In genomic region chr1:178091986-178092745, GRCh38 we compare ENCODE assay signal across 1 cellular context.
TF ChIP-seq lines count a peak whose summit lies in the region.

No MANE protein-coding gene starts in this region.

TF ChIP-seq in GM23338, 12 proteins besides CTCF, POLR2A, EP300 and RAD21 (continued from another document):
- TF ChIP-seq, protein P1, sequence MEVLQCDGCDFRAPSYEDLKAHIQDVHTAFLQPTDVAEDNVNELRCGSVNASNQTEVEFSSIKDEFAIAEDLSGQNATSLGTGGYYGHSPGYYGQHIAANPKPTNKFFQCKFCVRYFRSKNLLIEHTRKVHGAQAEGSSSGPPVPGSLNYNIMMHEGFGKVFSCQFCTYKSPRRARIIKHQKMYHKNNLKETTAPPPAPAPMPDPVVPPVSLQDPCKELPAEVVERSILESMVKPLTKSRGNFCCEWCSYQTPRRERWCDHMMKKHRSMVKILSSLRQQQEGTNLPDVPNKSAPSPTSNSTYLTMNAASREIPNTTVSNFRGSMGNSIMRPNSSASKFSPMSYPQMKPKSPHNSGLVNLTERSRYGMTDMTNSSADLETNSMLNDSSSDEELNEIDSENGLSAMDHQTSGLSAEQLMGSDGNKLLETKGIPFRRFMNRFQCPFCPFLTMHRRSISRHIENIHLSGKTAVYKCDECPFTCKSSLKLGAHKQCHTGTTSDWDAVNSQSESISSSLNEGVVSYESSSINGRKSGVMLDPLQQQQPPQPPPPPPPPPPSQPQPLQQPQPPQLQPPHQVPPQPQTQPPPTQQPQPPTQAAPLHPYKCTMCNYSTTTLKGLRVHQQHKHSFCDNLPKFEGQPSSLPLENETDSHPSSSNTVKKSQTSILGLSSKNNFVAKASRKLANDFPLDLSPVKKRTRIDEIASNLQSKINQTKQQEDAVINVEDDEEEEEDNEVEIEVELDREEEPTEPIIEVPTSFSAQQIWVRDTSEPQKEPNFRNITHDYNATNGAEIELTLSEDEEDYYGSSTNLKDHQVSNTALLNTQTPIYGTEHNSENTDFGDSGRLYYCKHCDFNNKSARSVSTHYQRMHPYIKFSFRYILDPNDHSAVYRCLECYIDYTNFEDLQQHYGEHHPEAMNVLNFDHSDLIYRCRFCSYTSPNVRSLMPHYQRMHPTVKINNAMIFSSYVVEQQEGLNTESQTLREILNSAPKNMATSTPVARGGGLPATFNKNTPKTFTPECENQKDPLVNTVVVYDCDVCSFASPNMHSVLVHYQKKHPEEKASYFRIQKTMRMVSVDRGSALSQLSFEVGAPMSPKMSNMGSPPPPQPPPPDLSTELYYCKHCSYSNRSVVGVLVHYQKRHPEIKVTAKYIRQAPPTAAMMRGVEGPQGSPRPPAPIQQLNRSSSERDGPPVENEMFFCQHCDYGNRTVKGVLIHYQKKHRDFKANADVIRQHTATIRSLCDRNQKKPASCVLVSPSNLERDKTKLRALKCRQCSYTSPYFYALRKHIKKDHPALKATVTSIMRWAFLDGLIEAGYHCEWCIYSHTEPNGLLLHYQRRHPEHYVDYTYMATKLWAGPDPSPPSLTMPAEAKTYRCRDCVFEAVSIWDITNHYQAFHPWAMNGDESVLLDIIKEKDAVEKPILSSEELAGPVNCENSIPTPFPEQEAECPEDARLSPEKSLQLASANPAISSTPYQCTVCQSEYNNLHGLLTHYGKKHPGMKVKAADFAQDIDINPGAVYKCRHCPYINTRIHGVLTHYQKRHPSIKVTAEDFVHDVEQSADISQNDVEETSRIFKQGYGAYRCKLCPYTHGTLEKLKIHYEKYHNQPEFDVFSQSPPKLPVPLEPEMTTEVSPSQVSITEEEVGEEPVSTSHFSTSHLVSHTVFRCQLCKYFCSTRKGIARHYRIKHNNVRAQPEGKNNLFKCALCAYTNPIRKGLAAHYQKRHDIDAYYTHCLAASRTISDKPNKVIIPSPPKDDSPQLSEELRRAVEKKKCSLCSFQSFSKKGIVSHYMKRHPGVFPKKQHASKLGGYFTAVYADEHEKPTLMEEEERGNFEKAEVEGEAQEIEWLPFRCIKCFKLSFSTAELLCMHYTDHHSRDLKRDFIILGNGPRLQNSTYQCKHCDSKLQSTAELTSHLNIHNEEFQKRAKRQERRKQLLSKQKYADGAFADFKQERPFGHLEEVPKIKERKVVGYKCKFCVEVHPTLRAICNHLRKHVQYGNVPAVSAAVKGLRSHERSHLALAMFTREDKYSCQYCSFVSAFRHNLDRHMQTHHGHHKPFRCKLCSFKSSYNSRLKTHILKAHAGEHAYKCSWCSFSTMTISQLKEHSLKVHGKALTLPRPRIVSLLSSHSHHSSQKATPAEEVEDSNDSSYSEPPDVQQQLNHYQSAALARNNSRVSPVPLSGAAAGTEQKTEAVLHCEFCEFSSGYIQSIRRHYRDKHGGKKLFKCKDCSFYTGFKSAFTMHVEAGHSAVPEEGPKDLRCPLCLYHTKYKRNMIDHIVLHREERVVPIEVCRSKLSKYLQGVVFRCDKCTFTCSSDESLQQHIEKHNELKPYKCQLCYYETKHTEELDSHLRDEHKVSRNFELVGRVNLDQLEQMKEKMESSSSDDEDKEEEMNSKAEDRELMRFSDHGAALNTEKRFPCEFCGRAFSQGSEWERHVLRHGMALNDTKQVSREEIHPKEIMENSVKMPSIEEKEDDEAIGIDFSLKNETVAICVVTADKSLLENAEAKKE (CRISPR knock-in tag; IDR thresholded peaks at IDR 0.05), result no peak
- no peak for TF ChIP-seq CREB1 (CRISPR knock-in tag; IDR thresholded peaks at IDR 0.05; ENCODE audit: low read depth)
- no peak for TF ChIP-seq EZH2phosphoT487 (IDR thresholded peaks at IDR 0.05; ENCODE audit: unreplicated experiment)
- TF ChIP-seq REST (IDR thresholded peaks at IDR 0.05; ENCODE audit: unreplicated experiment), result no peak
